In genomic region chr16:85253127-85253941, GRCh38 we compare ENCODE assay signal across 7 cellular contexts.
DNase-seq lines count a peak whose midpoint lies in the region; ATAC-seq, FAIRE-seq and TF ChIP-seq lines count a peak whose summit lies in the region.

No MANE protein-coding gene starts in this region.

- peaks cover 2% of the 10 kb centered on the region for H3K27me3 Mint-ChIP-seq in activated CD4-positive, alpha-beta T cell treated with anti-CD3 and anti-CD28 coated beads, Interleukin-2, amount 10 ng/mL, durations not matched to agents 24 days and 14 days
- H3K27me3 Mint-ChIP-seq in memory B cell: peaks cover 15% of the 10 kb centered on the region

- H3K4me3 Mint-ChIP-seq in activated CD4-positive, alpha-beta T cell treated with anti-CD3 and anti-CD28 coated beads, Interleukin-2, amount 10 ng/mL, durations not matched to agents 24 days and 14 days: no peak overlapping the region
- no peak overlapping the region for H3K4me3 Mint-ChIP-seq in memory B cell

- H3K9me3 Mint-ChIP-seq in activated CD4-positive, alpha-beta T cell treated with anti-CD3 and anti-CD28 coated beads, Interleukin-2, amount 10 ng/mL, durations not matched to agents 24 days and 14 days: no peaks in the 10 kb centered on the region
- no peaks in the 10 kb centered on the region for H3K9me3 Mint-ChIP-seq in memory B cell

- peak; percentile 96 for DNase-seq in GM12891 (ENCODE audit: insufficient read length, low spot score)
- peak; percentile 32 for DNase-seq in LoVo (ENCODE audit: low spot score)
- DNase-seq in activated CD4-positive, alpha-beta T cell treated with anti-CD3 and anti-CD28 coated beads, Interleukin-2, amount 10 ng/mL, durations not matched to agents 24 days and 14 days: peak; percentile 89
- peak; percentile 56 for DNase-seq in colonic mucosa
- DNase-seq in memory B cell (ENCODE audit: low spot score in 2 of 2): peak; percentile 61 to 78
- peak; percentile 56 to 60 for DNase-seq in stimulated activated CD8-positive, alpha-beta memory T cell treated with anti-CD3 and anti-CD28 coated beads, Interleukin-2, amount 100 ng/mL, for 48 hours (ENCODE audit: low read depth in 2 of 2)

- no peak for TF ChIP-seq POLR2A in GM12891 (IDR thresholded peaks at IDR 0.05; ENCODE audit: low read depth, low read length)

- H3K27ac ChIP-seq in colonic mucosa: no peak overlapping the region

- intact Hi-C loops in activated CD4-positive, alpha-beta T cell treated with anti-CD3 and anti-CD28 coated beads, Interleukin-2, amount 10 ng/mL, durations not matched to agents 24 days and 14 days (cut with micrococcal nuclease): no loop called here
- intact Hi-C loops in colonic mucosa (cut with DNase I): no loop called here

- H3K27me3 ChIP-seq in colonic mucosa: no peaks in the 10 kb centered on the region

- no peaks in the 10 kb centered on the region for H3K9me3 ChIP-seq in colonic mucosa

- H3K9ac ChIP-seq in colonic mucosa (ENCODE audit: low read depth in 2 of 2, low read length in 2 of 2): peak overlapping the region in 1 of 2 donors; percentile 24

- peak; percentile 92 for FAIRE-seq in GM12891 (lab: Jason Lieb, UNC)

- H3K36me3 ChIP-seq in colonic mucosa: no peaks in the 10 kb centered on the region

- no peaks in the 10 kb centered on the region for H3K4me1 Mint-ChIP-seq in activated CD4-positive, alpha-beta T cell treated with anti-CD3 and anti-CD28 coated beads, Interleukin-2, amount 10 ng/mL, durations not matched to agents 24 days and 14 days
- no peaks in the 10 kb centered on the region for H3K4me1 Mint-ChIP-seq in memory B cell

- no peak overlapping the region for H3K27ac Mint-ChIP-seq in activated CD4-positive, alpha-beta T cell treated with anti-CD3 and anti-CD28 coated beads, Interleukin-2, amount 10 ng/mL, durations not matched to agents 24 days and 14 days
- H3K27ac Mint-ChIP-seq in memory B cell: no peak overlapping the region

- H3K36me3 Mint-ChIP-seq in activated CD4-positive, alpha-beta T cell treated with anti-CD3 and anti-CD28 coated beads, Interleukin-2, amount 10 ng/mL, durations not matched to agents 24 days and 14 days (ENCODE audit: low read depth): no peaks in the 10 kb centered on the region
- no peaks in the 10 kb centered on the region for H3K36me3 Mint-ChIP-seq in memory B cell

- no peaks in the 10 kb centered on the region for H3K4me1 ChIP-seq in colonic mucosa

- ATAC-seq in memory B cell (ENCODE audit: low read depth): peak; percentile 89
- no peak for ATAC-seq in HG02623 (IDR thresholded peaks at IDR 0.05; ENCODE audit: unreplicated experiment)

- TF ChIP-seq CTCF in colonic mucosa (IDR thresholded peaks at IDR 0.05): peak; percentile 92

- H3K4me3 ChIP-seq in colonic mucosa: no peak overlapping the region

TF ChIP-seq in GM12891, 5 proteins besides CTCF, POLR2A, EP300 and RAD21:
- TF ChIP-seq TAF1 (IDR thresholded peaks at IDR 0.05; ENCODE audit: low read depth, low read length) (no peak), POLR2AphosphoS5 (IDR thresholded peaks at IDR 0.05; ENCODE audit: low read depth, low read length) (no peak), PAX5 (IDR thresholded peaks at IDR 0.05; ENCODE audit: insufficient read depth, low read length, severe bottlenecking) (no peak), SPI1 (IDR thresholded peaks at IDR 0.05; ENCODE audit: low read depth, low read length) (no peak), POU2F2 (IDR thresholded peaks at IDR 0.05; ENCODE audit: low read depth, low read length) (no peak)

Comparison
In these comparisons a context has a peak if more than half of its experiments do, and no peak if none do; other contexts are left out.
1. DNase-seq: peak in every context shown above with its lines; median percentile 96 in GM12891; 89 in activated CD4-positive, alpha-beta T cell treated with anti-CD3 and anti-CD28 coated beads, Interleukin-2, amount 10 ng/mL, durations not matched to agents 24 days and 14 days; 70 in memory B cell; 58 in stimulated activated CD8-positive, alpha-beta memory T cell treated with anti-CD3 and anti-CD28 coated beads, Interleukin-2, amount 100 ng/mL, for 48 hours; 56 in colonic mucosa; 32 in LoVo.